ENCODE assay signal across 8 cellular contexts in genomic region chr6:10528170-10528981, GRCh38. TPM values are rescaled to one million over a fixed set of nuclear protein-coding genes. Genes with fewer than 3 reads are reported as not detected.
DNase-seq lines count a peak whose midpoint lies in the region; ATAC-seq, FAIRE-seq and TF ChIP-seq lines count a peak whose summit lies in the region.

No MANE protein-coding gene starts in this region.

- no peak overlapping the region for H3K4me3 ChIP-seq in BLaER1
- H3K4me3 ChIP-seq in astrocyte (ENCODE audit: insufficient read depth, low read depth, low read length), result peak overlapping the region; percentile 43
- peak overlapping the region; percentile 72 to 79 (median 73) for H3K4me3 ChIP-seq in HepG2 (replicated peaks in 1 of 3; ENCODE audit: insufficient read depth in 1 of 3, low read depth in 2 of 3, low read length in 3 of 3)

- peak; percentile 48 to 64; a peak in 3 of 4 replicates for TF ChIP-seq EP300 in HepG2 (IDR thresholded peaks at IDR 0.05; ENCODE audit: low read depth in 2 of 2, low read length in 2 of 2)
- peak; percentile 35; the same call in 1 of the 2 replicates for TF ChIP-seq EP300 in HepG2 (CRISPR knock-in tag; IDR thresholded peaks at IDR 0.05; ENCODE audit: borderline replicate concordance)

- H3K4me3 Mint-ChIP-seq in astrocyte (ENCODE audit: unreplicated experiment) (peak overlapping the region; percentile 45), type B pancreatic cell (peak overlapping the region; percentile 83)

- DNase-seq in NOMO-1 treated with DMSO at 0.1 percent for 48 hours (lab: John Stamatoyannopoulos, UW; ENCODE audit: unreplicated experiment) (peak; percentile 91), astrocyte (ENCODE audit: low read depth) (peak; percentile 59), HepG2 (ENCODE audit: low spot score) (peak; percentile 94), type B pancreatic cell (ENCODE audit: extremely low spot score, unreplicated experiment) (no peak), middle frontal gyrus (ENCODE audit: extremely low spot score, low spot score) (no peak)

- H3K9me3 ChIP-seq in BLaER1, result no peaks in the 10 kb centered on the region
- H3K9me3 ChIP-seq in astrocyte (ENCODE audit: insufficient read depth, low read depth, low read length), result no peaks in the 10 kb centered on the region
- H3K9me3 ChIP-seq in HepG2 (ENCODE audit: low read length), result no peaks in the 10 kb centered on the region

- in situ Hi-C loops in HepG2 (cut with HindIII; ENCODE audit: extremely low pct_ligation_motif_present, low pct_unique_long_range_greater_than_20kb), result no loop called here

- peak; percentile 63 to 96 for TF ChIP-seq POLR2A in HepG2 (IDR thresholded peaks at IDR 0.05; ENCODE audit: insufficient read depth in 1 of 2, low read depth in 2 of 2, low read length in 2 of 2)

- H3K4me2 ChIP-seq in BLaER1 (peak overlapping the region; percentile 37), astrocyte (ENCODE audit: low read length) (peak overlapping the region; percentile 78), HepG2 (ENCODE audit: low read depth, low read length) (peak overlapping the region; percentile 89)

- H3K9me3 Mint-ChIP-seq in astrocyte (ENCODE audit: unreplicated experiment) (no peaks in the 10 kb centered on the region), type B pancreatic cell (no peaks in the 10 kb centered on the region)

- H3K79me2 ChIP-seq in astrocyte (ENCODE audit: insufficient read depth, low read length), result no peaks in the 10 kb centered on the region
- H3K79me2 ChIP-seq in HepG2 (ENCODE audit: insufficient read depth, low read length), result peaks cover 39% of the 10 kb centered on the region

- TF ChIP-seq CTCF in astrocyte (IDR thresholded peaks at IDR 0.05; ENCODE audit: insufficient read depth, low read depth, low read length) (no peak), HepG2 (CRISPR knock-in tag; IDR thresholded peaks at IDR 0.05) (no peak), type B pancreatic cell (conservative IDR thresholded peaks at IDR 0.05) (no peak)

- intact Hi-C loops in HepG2 (cut with micrococcal nuclease; ENCODE audit: unreplicated experiment), result loop anchor here (1.0 to 5.0 kb wide), 3 partner anchors 18 to 166 kb away; partner anchors contain the start of genes C6orf52 and PAK1IP1

- no peaks in the 10 kb centered on the region for H3K27me3 Mint-ChIP-seq in astrocyte (ENCODE audit: low read depth, unreplicated experiment)
- H3K27me3 Mint-ChIP-seq in type B pancreatic cell, result no peaks in the 10 kb centered on the region

- H3K36me3 ChIP-seq in BLaER1, result no peaks in the 10 kb centered on the region
- no peaks in the 10 kb centered on the region for H3K36me3 ChIP-seq in astrocyte (ENCODE audit: insufficient read depth, low read length)
- no peaks in the 10 kb centered on the region for H3K36me3 ChIP-seq in HepG2 (replicated peaks in 1 of 2; ENCODE audit: control insufficient read depth in 1 of 2, insufficient read depth in 2 of 2, low read length in 2 of 2)

- peak overlapping the region; percentile 54 for H2AFZ ChIP-seq in astrocyte (ENCODE audit: low read depth, low read length)
- peak overlapping the region; percentile 73 for H2AFZ ChIP-seq in HepG2 (ENCODE audit: low read length)

- ATAC-seq in GM18907 (IDR thresholded peaks at IDR 0.05; ENCODE audit: unreplicated experiment) (peak; percentile 70), HG03060 (IDR thresholded peaks at IDR 0.05; ENCODE audit: low read depth, unreplicated experiment) (peak; percentile 32), HepG2 (peak; percentile 92)

- BruUV-seq in HepG2 (replicated peaks; lab: Mats Ljungman, UMichigan), result TSS peak; percentile 75

- H3K4me1 Mint-ChIP-seq in astrocyte (ENCODE audit: low read depth, unreplicated experiment) (peaks cover 25% of the 10 kb centered on the region), type B pancreatic cell (ENCODE audit: unreplicated experiment) (no peaks in the 10 kb centered on the region)

- H3K27ac Mint-ChIP-seq in astrocyte (ENCODE audit: unreplicated experiment), result peak overlapping the region; percentile 93
- H3K27ac Mint-ChIP-seq in type B pancreatic cell, result peak overlapping the region; percentile 89

- H4K20me1 ChIP-seq in BLaER1, result no peaks in the 10 kb centered on the region
- no peaks in the 10 kb centered on the region for H4K20me1 ChIP-seq in astrocyte (ENCODE audit: insufficient read depth, low read length)
- H4K20me1 ChIP-seq in HepG2 (ENCODE audit: insufficient read depth, low read length), result peaks cover 2% of the 10 kb centered on the region; the same call in 1 of the 2 replicates

- H3K27me3 ChIP-seq in BLaER1, result no peaks in the 10 kb centered on the region
- no peaks in the 10 kb centered on the region for H3K27me3 ChIP-seq in astrocyte (ENCODE audit: insufficient read depth, low read length)
- no peaks in the 10 kb centered on the region; a peak in 1 of 5 replicates for H3K27me3 ChIP-seq in HepG2 (ENCODE audit: control insufficient read depth in 1 of 2, insufficient read depth in 2 of 2, low read length in 2 of 2)

- CTCF ChIA-PET in HepG2 (lab: Yijun Ruan, JAX; ENCODE audit: low intra/inter-chr PET ratio, low total read pairs), result no interaction called here

- H3K9ac ChIP-seq in BLaER1 (no peak overlapping the region), astrocyte (ENCODE audit: low read length) (peak overlapping the region; percentile 22), HepG2 (ENCODE audit: insufficient read depth, low read depth, low read length) (peak overlapping the region; percentile 80)

- TF ChIP-seq RAD21 in HepG2 (CRISPR knock-in tag; IDR thresholded peaks at IDR 0.05), result no peak; the same call in 1 of the 2 replicates

- peaks cover 9% of the 10 kb centered on the region for H3K36me3 Mint-ChIP-seq in astrocyte (ENCODE audit: low read depth, unreplicated experiment)
- no peaks in the 10 kb centered on the region for H3K36me3 Mint-ChIP-seq in type B pancreatic cell

- FAIRE-seq in astrocyte (lab: Jason Lieb, UNC) (no peak), HepG2 (lab: Jason Lieb, UNC) (peak; percentile 72)

- H3K27ac ChIP-seq in BLaER1 (no peak overlapping the region), astrocyte (ENCODE audit: low read depth, low read length) (peak overlapping the region; percentile 7), HepG2 (ENCODE audit: extremely low read length, insufficient read depth, low read length) (peak overlapping the region; percentile 90)

- POLR2A ChIA-PET in HepG2 (lab: Yijun Ruan, JAX), result interaction anchor here (0.8 to 3.3 kb wide), 9 partner anchors 8 to 219 kb away, joined by 3 to 17 read pairs (median 7); partner anchors contain the start of genes C6orf52, GCNT2, PAK1IP1 and TMEM14B

- H3K4me1 ChIP-seq in BLaER1 (peaks cover 46% of the 10 kb centered on the region), astrocyte (ENCODE audit: insufficient read depth, low read length) (peaks cover 22% of the 10 kb centered on the region), HepG2 (ENCODE audit: insufficient read depth, low read length) (peaks cover 40% of the 10 kb centered on the region)

- WGBS in HepG2 (ENCODE audit: low lambda C conversion rate), result under 1% methylated on average over 11 of the region's 11 CpGs

TF ChIP-seq in HepG2, 621 proteins besides CTCF, POLR2A, EP300 and RAD21 (continues in another document):
- TF ChIP-seq ZNF12 (CRISPR knock-in tag; IDR thresholded peaks at IDR 0.05) (peak; percentile 26; the same call in 1 of the 2 replicates), HMG20B (CRISPR knock-in tag; conservative IDR thresholded peaks at IDR 0.05) (no peak), TRIM24 (CRISPR knock-in tag; IDR thresholded peaks at IDR 0.05) (no peak), ZKSCAN8 (CRISPR knock-in tag; IDR thresholded peaks at IDR 0.05; ENCODE audit: borderline replicate concordance) (peak; percentile 58; the same call in 1 of the 2 replicates), ZNF770 (CRISPR knock-in tag; IDR thresholded peaks at IDR 0.05) (0 out of 2 replicates have a peak, but pooled peaks have one; percentile 34)

RNA-seq across cellular contexts. Expression of gene GCNT2, which starts 7.2 kb away (rescaled TPM):
- 13.0 and 14.8 TPM in 2 replicates for total RNA-seq in astrocyte
- total RNA-seq in HepG2 (2016; rRNA removed; fragmentation: Illumina TruSeq; extraction: Trizol), result 25.1 and 31.9 TPM in 2 replicates
- total RNA-seq in HepG2 (2016; cell fraction: cytosol; rRNA removed; fragmentation: Illumina TruSeq; extraction: Trizol; ENCODE audit: low read depth), result 3.4 and 3.6 TPM in 2 replicates
- 27.9 and 31.1 TPM in 2 replicates for total RNA-seq in HepG2 (2016; cell fraction: insoluble cytoplasmic fraction; rRNA removed; fragmentation: Illumina TruSeq; extraction: Trizol)
- total RNA-seq in HepG2 (2016; cell fraction: membrane; rRNA removed; fragmentation: Illumina TruSeq; extraction: Trizol), result 14.4 and 15.6 TPM in 2 replicates
- 41.4 and 42.7 TPM in 2 replicates for total RNA-seq in HepG2 (2016; cell fraction: nucleus; rRNA removed; fragmentation: Illumina TruSeq; extraction: Trizol)
- 9.7 and 11.8 TPM in 2 replicates for polyA plus RNA-seq in HepG2 (2011; rRNA removed)
- 7.1 and 9.4 TPM in 2 replicates for polyA plus RNA-seq in HepG2 (2011; cell fraction: cytosol; rRNA removed)
- 4.6 and 5.1 TPM in 2 replicates for polyA plus RNA-seq in HepG2 (2011; cell fraction: nucleus; rRNA removed)
- polyA plus RNA-seq in HepG2 (2012), result 13.4 and 15.6 TPM in 2 replicates
- polyA plus RNA-seq in HepG2 (2016; cell fraction: cytosol; fragmentation: Illumina TruSeq; extraction: Trizol; ENCODE audit: low read depth), result 1.1 and 1.4 TPM in 2 replicates
- polyA plus RNA-seq in HepG2 (2016; cell fraction: insoluble cytoplasmic fraction; fragmentation: Illumina TruSeq; extraction: Trizol; ENCODE audit: low read depth), result 14.2 and 17.2 TPM in 2 replicates
- polyA plus RNA-seq in HepG2 (2016; cell fraction: membrane; fragmentation: Illumina TruSeq; extraction: Trizol; ENCODE audit: low read depth), result 5.6 and 6.3 TPM in 2 replicates
- polyA plus RNA-seq in HepG2 (2016; cell fraction: nucleus; fragmentation: Illumina TruSeq; extraction: Trizol; ENCODE audit: insufficient read depth, low read depth), result 22.6 and 25.7 TPM in 2 replicates
- polyA minus RNA-seq in HepG2 (2011; rRNA and poly(A)+ RNA removed; ENCODE audit: low replicate concordance), result 10.4 and 10.7 TPM in 2 replicates
- 12.4 and 12.9 TPM in 2 replicates for polyA minus RNA-seq in HepG2 (2011; cell fraction: cytosol; rRNA and poly(A)+ RNA removed)
- polyA minus RNA-seq in HepG2 (2011; cell fraction: nucleus; rRNA and poly(A)+ RNA removed), result 21.4 and 26.1 TPM in 2 replicates
- 21.2 and 21.6 TPM in 2 replicates for total RNA-seq in type B pancreatic cell (ENCODE audit: low replicate concordance)

Comparison
In these comparisons a context has a peak if more than half of its experiments do, and no peak if none do; other contexts are left out.
1. H3K4me2 ChIP-seq: peak in every context shown above with its lines; median percentile 89 in HepG2; 78 in astrocyte; 37 in BLaER1.
2. ATAC-seq: peak in every context shown above with its lines; median percentile 92 in HepG2; 70 in GM18907; 32 in HG03060.
3. DNase-seq: peak in NOMO-1 treated with DMSO at 0.1 percent for 48 hours (single experiment), astrocyte (single experiment) and HepG2 (single experiment); none in type B pancreatic cell (single experiment) and middle frontal gyrus (single experiment).